ENCODE assay signal across 1 cellular context in genomic region chr3:33869977-33870376, GRCh38.
TF ChIP-seq lines count a peak whose summit lies in the region.

No MANE protein-coding gene starts in this region.

TF ChIP-seq in H1, 55 proteins besides CTCF, POLR2A, EP300 and RAD21:
- no peak for TF ChIP-seq RFX5 (IDR thresholded peaks at IDR 0.05; ENCODE audit: borderline replicate concordance, low read depth, low read length)
- TF ChIP-seq POLR2AphosphoS5 (IDR thresholded peaks at IDR 0.05; ENCODE audit: low read depth, low read length), result peak; percentile 48; the same call in 1 of the 2 replicates
